ENCODE assay signal across 1 cellular context in the genomic region with DNA sequence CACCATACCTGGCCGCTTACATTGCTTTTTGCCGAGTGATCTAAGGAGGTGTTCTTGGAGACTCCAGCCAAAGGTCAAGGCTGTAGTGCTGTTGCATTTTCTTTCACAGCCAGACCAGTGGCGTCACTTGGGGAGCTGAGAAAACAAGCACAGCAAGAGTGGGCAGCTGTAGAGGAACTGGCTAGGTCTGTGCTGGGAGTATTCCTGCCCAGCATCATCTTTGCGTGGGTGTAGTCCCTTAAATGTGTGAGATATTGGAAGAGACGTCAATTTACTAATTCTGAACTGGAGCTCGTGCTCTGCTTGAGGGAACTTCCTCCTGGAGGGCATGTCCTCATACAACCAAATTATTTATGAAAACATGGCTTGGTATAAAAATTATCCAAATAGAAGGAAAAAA.
TF ChIP-seq lines count a peak whose summit lies in the region.

No MANE protein-coding gene starts in this region.

TF ChIP-seq in WTC11, 78 proteins besides CTCF, POLR2A, EP300 and RAD21 (continued from another document):
- TF ChIP-seq, protein P1, sequence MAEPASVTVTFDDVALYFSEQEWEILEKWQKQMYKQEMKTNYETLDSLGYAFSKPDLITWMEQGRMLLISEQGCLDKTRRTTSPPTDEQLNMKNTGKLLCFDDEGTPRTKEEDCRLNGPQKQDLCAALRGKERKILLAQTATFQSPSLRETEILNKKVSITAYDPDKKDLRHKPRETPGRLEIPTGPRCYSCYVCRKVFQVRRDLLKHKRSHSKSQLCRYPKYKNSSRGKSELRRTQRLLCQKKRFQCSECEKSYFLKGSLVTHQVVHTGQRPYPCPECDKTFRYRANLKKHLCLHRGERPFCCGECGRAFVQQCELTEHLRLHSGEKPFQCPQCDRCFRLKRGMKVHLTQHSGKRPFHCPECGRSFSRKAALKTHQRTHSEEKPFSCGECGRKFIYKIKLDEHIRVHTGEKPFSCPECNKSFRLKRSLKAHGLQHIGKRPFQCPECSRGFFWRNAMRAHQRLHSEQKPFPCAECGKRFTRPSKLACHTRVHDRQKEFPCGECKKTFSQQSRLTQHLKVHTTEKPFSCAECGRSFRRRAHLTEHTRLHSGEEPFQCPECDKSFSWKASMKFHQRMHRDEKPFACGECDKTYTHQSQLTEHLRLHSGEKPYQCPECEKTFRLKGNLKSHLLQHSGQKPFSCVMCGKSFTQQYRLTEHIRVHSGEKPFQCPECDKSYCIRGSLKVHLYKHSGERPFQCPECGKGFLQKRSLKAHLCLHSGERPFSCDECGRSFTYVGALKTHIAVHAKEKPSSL (CRISPR knock-in tag; conservative IDR thresholded peaks at IDR 0.05), result no peak
- TF ChIP-seq FOXJ3 (CRISPR knock-in tag; IDR thresholded peaks at IDR 0.05; ENCODE audit: borderline replicate concordance) (no peak), ATF2 (CRISPR knock-in tag; IDR thresholded peaks at IDR 0.05; ENCODE audit: borderline replicate concordance, low read depth) (no peak), MXD4 (CRISPR knock-in tag; IDR thresholded peaks at IDR 0.05; ENCODE audit: borderline replicate concordance) (no peak), ZBTB43 (CRISPR knock-in tag; IDR thresholded peaks at IDR 0.05) (no peak), EMX1 (CRISPR knock-in tag; IDR thresholded peaks at IDR 0.05) (no peak)
